Comparison of ENCODE assay signal across 10 cellular contexts in genomic region chr2:128469203-128469602, GRCh38.
A peak's percentile ranks its signal among the peaks of the same experiment; 100 is the strongest.
DNase-seq lines count a peak whose midpoint lies in the region; ATAC-seq and TF ChIP-seq lines count a peak whose summit lies in the region.
"Had no signal": no experiment of that assay in that cellular context is flagged by ENCODE, and none has a peak within 500 bp of the region (broad histone marks: within the 10 kb centered on the region; RNA-seq: fewer than 3 reads in every experiment).

No MANE protein-coding gene starts in this region.

- intact Hi-C loops in tibial artery (cut with DNase I; ENCODE audit: low total_unique reads), result loop anchor here (5.0 kb wide), 1 partner anchor 142 kb away; no protein-coding TSS in a partner anchor

- no peaks in the 10 kb centered on the region for H3K79me2 ChIP-seq in KMS-11 (ENCODE audit: insufficient read depth, low read depth)
- H3K79me2 ChIP-seq in osteoblast (ENCODE audit: insufficient read depth, low read length), result no peaks in the 10 kb centered on the region

- H3K4me1 ChIP-seq in KMS-11 (ENCODE audit: low read depth, poor library complexity, severe bottlenecking) (no peaks in the 10 kb centered on the region), osteoblast (ENCODE audit: insufficient read depth, low read length) (peaks cover 7% of the 10 kb centered on the region), tibial artery (peaks cover 0 to 34% (median 25%) of the 10 kb centered on the region in 4 donors)

- H3K27ac ChIP-seq in KMS-11 (no peak overlapping the region), osteoblast (ENCODE audit: low read depth, low read length) (no peak overlapping the region), tibial artery (no peak overlapping the region)
- H3K27ac ChIP-seq: tibial nerve had no signal

- DNase-seq in DMS 273 (lab: John Stamatoyannopoulos, UW; ENCODE audit: unreplicated experiment) (peak; percentile 47), DMS 273 treated with DMSO at 0.1 percent for 48 hours (lab: John Stamatoyannopoulos, UW) (no peak), dermis blood vessel endothelial cell (peak; percentile 13), osteoblast (ENCODE audit: insufficient read length, low spot score, missing footprints) (peak; percentile 66), UCSD-AML1 (lab: John Stamatoyannopoulos, UW; ENCODE audit: unreplicated experiment) (no peak), tibial artery (no peak)
- DNase-seq: midbrain had no signal

- H3K27me3 ChIP-seq in KMS-11 (ENCODE audit: insufficient read depth, low read depth), result no peaks in the 10 kb centered on the region
- no peaks in the 10 kb centered on the region for H3K27me3 ChIP-seq in osteoblast (ENCODE audit: insufficient read depth, low read length)
- no peaks in the 10 kb centered on the region for H3K27me3 ChIP-seq in tibial artery
- H3K27me3 ChIP-seq: tibial nerve had no signal

- H3K9me3 ChIP-seq in osteoblast (ENCODE audit: low read depth, low read length) (peaks cover 8% of the 10 kb centered on the region), tibial artery (peaks cover 3 to 16% (median 8%) of the 10 kb centered on the region in 3 donors)

- ATAC-seq in HG02642 (IDR thresholded peaks at IDR 0.05; ENCODE audit: poor library complexity, unreplicated experiment), result no peak

- H2AFZ ChIP-seq in KMS-11 (ENCODE audit: low read depth) (no peak overlapping the region), osteoblast (ENCODE audit: low read length) (no peak overlapping the region)

- H3K36me3 ChIP-seq in KMS-11 (ENCODE audit: insufficient read depth), result no peaks in the 10 kb centered on the region
- H3K36me3 ChIP-seq in osteoblast (ENCODE audit: insufficient read depth, low read length), result no peaks in the 10 kb centered on the region
- no peaks in the 10 kb centered on the region for H3K36me3 ChIP-seq in tibial artery

- no peak overlapping the region for H3K9ac ChIP-seq in KMS-11

- H3K4me3 ChIP-seq in KMS-11 (IDR thresholded peaks at IDR 0.05; ENCODE audit: insufficient read depth, low read depth, low read length) (no peak overlapping the region), osteoblast (ENCODE audit: insufficient read depth, low read length) (no peak overlapping the region), tibial artery (no peak overlapping the region)
- H3K4me3 ChIP-seq: tibial nerve had no signal

- H3K4me2 ChIP-seq in KMS-11, result no peak overlapping the region
- H3K4me2 ChIP-seq in osteoblast (ENCODE audit: insufficient read depth, low read length), result no peak overlapping the region

- peak; percentile 68 for TF ChIP-seq CTCF in KMS-11 (conservative IDR thresholded peaks at IDR 0.05; ENCODE audit: low read depth, low read length)
- peak; percentile 35 for TF ChIP-seq CTCF in osteoblast (IDR thresholded peaks at IDR 0.05; ENCODE audit: extremely low read depth, low read depth, low read length)
- TF ChIP-seq CTCF in tibial artery (IDR thresholded peaks at IDR 0.05), result no peak

- H4K20me1 ChIP-seq in KMS-11 (ENCODE audit: insufficient read depth), result no peaks in the 10 kb centered on the region
- no peaks in the 10 kb centered on the region for H4K20me1 ChIP-seq in osteoblast (ENCODE audit: insufficient read depth, low read length)

Comparison
In these comparisons a context has a peak if more than half of its experiments do, and no peak if none do; other contexts are left out.
1. DNase-seq: peak in DMS 273 (single experiment), dermis blood vessel endothelial cell (single experiment) and osteoblast (single experiment); none in DMS 273 treated with DMSO at 0.1 percent for 48 hours (single experiment), UCSD-AML1 (single experiment) and tibial artery (0 of 2).
2. CTCF ChIP-seq: peak in KMS-11 (single experiment) and osteoblast (single experiment); none in tibial artery (0 of 2).